In genomic region chr13:57409656-57410055, GRCh38 we compare ENCODE assay signal across 23 cellular contexts.
"Had no signal": no experiment of that assay in that cellular context is flagged by ENCODE, and none has a peak within 500 bp of the region (broad histone marks: within the 10 kb centered on the region; RNA-seq: fewer than 3 reads in every experiment).

No MANE protein-coding gene starts in this region.

- H3K27ac ChIP-seq: hepatocyte, pancreas, right lobe of liver, skin epidermis, upper lobe of left lung had no signal

- H3K9me3 ChIP-seq: pancreas, right lobe of liver had no signal

- DNase-seq: activated CD4-positive, alpha-beta T cell treated with anti-CD3 and anti-CD28 coated beads for 4 hours; activated CD4-positive, alpha-beta T cell treated with anti-CD3 and anti-CD28 coated beads, Interleukin-2, amount 50 U/mL, for 48 hours; activated CD4-positive, CD25-positive, alpha-beta regulatory T cell; activated CD8-positive, alpha-beta memory T cell treated with anti-CD3 and anti-CD28 coated beads, Interleukin-2, amount 50 U/mL, for 48 hours; activated effector memory CD4-positive, alpha-beta T cell treated with Interleukin-2 at 50 U/mL for 16 hours; activated naive CD4-positive, alpha-beta T cell treated with anti-CD3 and anti-CD28 coated beads for 36 hours; activated naive CD8-positive, alpha-beta T cell treated with anti-CD3 and anti-CD28 coated beads, Interleukin-2, amount 10 ng/mL, durations not matched to agents 7 days and 5 days; activated T-cell treated with anti-CD3 and anti-CD28 coated beads, Interleukin-2, amount 50 U/mL, for 72 hours; effector CD4-positive, alpha-beta T cell; erythroblast; foreskin fibroblast; left ventricle myocardium superior; mammary epithelial cell; pancreas; right lobe of liver; stimulated activated CD4-positive, alpha-beta T cell treated with anti-CD3 and anti-CD28 coated beads, Interleukin-1b, Interleukin-23, amount 100 ng/mL, for 48 hours; stimulated activated naive B cell treated with anti-CD40 and anti-IgM and Interleukin-4, amounts not matched to agents 10 μg/mL and 1 μg/mL and 100 μg/mL, for 72 hours; SW 1271; T-helper 17 cell; upper lobe of left lung had no signal

- H3K4me1 ChIP-seq: pancreas, right lobe of liver, upper lobe of left lung had no signal

- H3K4me2 ChIP-seq: hepatocyte had no signal

- H3K36me3 ChIP-seq: pancreas, right lobe of liver, upper lobe of left lung had no signal

- H3K4me3 ChIP-seq: hepatocyte, pancreas, right lobe of liver, skin epidermis, upper lobe of left lung had no signal

- H3K27me3 ChIP-seq: hepatocyte, pancreas, right lobe of liver, upper lobe of left lung had no signal

- ATAC-seq: activated T-cell treated with anti-CD3 and anti-CD28 coated beads, Interleukin-2, amount 50 U/mL, for 72 hours; left ventricle myocardium superior; naive thymus-derived CD8-positive, alpha-beta T cell; pancreas; right lobe of liver; stimulated activated naive B cell treated with anti-CD40 and anti-IgM and Interleukin-4, amounts not matched to agents 10 μg/mL and 1 μg/mL and 100 μg/mL, for 72 hours; T-helper 17 cell had no signal
